ENCODE assay signal across 28 cellular contexts in genomic region chr6:148152244-148152643, GRCh38.
"Had no signal": no experiment of that assay in that cellular context is flagged by ENCODE, and none has a peak within 500 bp of the region (broad histone marks: within the 10 kb centered on the region; RNA-seq: fewer than 3 reads in every experiment).

No MANE protein-coding gene starts in this region.

- H3K4me3 ChIP-seq: adrenal gland, ascending aorta, gastrocnemius medialis, psoas muscle, spleen, suprapubic skin, tibial artery had no signal

- H3K27me3 ChIP-seq: adrenal gland, ascending aorta, gastrocnemius medialis, suprapubic skin, tibial artery had no signal

- H3K27me3 Mint-ChIP-seq: activated CD4-positive, alpha-beta memory T cell treated with anti-CD3 and anti-CD28 coated beads for 36 hours; brain had no signal

- H3K27ac ChIP-seq: adrenal gland, ascending aorta, gastrocnemius medialis, parathyroid adenoma, psoas muscle, spleen, suprapubic skin, tibial artery had no signal

- H3K36me3 ChIP-seq: adrenal gland, ascending aorta, gastrocnemius medialis, spleen, suprapubic skin, tibial artery had no signal

- H3K9me3 Mint-ChIP-seq: activated CD4-positive, alpha-beta memory T cell treated with anti-CD3 and anti-CD28 coated beads for 36 hours; activated CD4-positive, alpha-beta T cell treated with anti-CD3 and anti-CD28 coated beads, Interleukin-2, amount 10 ng/mL, durations not matched to agents 24 days and 14 days; activated naive CD4-positive, alpha-beta T cell treated with anti-CD3 and anti-CD28 coated beads for 36 hours; activated naive CD8-positive, alpha-beta T cell treated with anti-CD3 and anti-CD28 coated beads for 36 hours; activated T-helper 1 cell treated with anti-CD3 and anti-CD28 coated beads, Interleukin-12 subunit alpha, Interleukin-12 subunit beta, Interleukin-2, Interleukin-4 antibody, amounts not matched to agents 30 ng/mL and 10 ng/mL and 1 ng/mL, durations not matched to agents 14 hours and 24 hours and 36 hours; brain; nephron progenitor cell had no signal

- H2AFZ ChIP-seq: parathyroid adenoma had no signal

- H3K4me1 ChIP-seq: adrenal gland, ascending aorta, gastrocnemius medialis, parathyroid adenoma, psoas muscle, spleen, suprapubic skin, tibial artery had no signal

- DNase-seq: activated CD4-positive, alpha-beta memory T cell treated with anti-CD3 and anti-CD28 coated beads for 36 hours; activated CD4-positive, alpha-beta T cell treated with anti-CD3 and anti-CD28 coated beads, Interleukin-2, amount 10 ng/mL, durations not matched to agents 24 days and 14 days; activated CD4-positive, CD25-positive, alpha-beta regulatory T cell treated with anti-CD3 and anti-CD28 coated beads, Interleukin-2, amount 50 U/mL, for 72 hours; activated CD8-positive, alpha-beta memory T cell treated with anti-CD3 and anti-CD28 coated beads, Interleukin-2, amount 50 U/mL, for 4 hours; activated effector memory CD4-positive, alpha-beta T cell treated with anti-CD3 and anti-CD28 coated beads, Interleukin-2, amount 50 U/mL, for 16 hours; activated naive CD4-positive, alpha-beta T cell treated with anti-CD3 and anti-CD28 coated beads for 36 hours; activated naive CD8-positive, alpha-beta T cell treated with anti-CD3 and anti-CD28 coated beads for 36 hours; activated T-cell treated with anti-CD3 and anti-CD28 coated beads, Interleukin-2, amount 50 U/mL, for 1 hour; adrenal gland; cortex of kidney; effector memory CD8-positive, alpha-beta T cell; erythroblast; gastrocnemius medialis; glutamatergic neuron; left ventricle myocardium superior; naive B cell; nephron progenitor cell; occipital lobe; psoas muscle; spleen; stimulated activated naive CD4-positive, alpha-beta T cell; T-helper 17 cell; tibial artery had no signal

- H3K79me2 ChIP-seq: parathyroid adenoma had no signal

- H3K4me1 Mint-ChIP-seq: activated CD4-positive, alpha-beta T cell treated with anti-CD3 and anti-CD28 coated beads, Interleukin-2, amount 10 ng/mL, durations not matched to agents 24 days and 14 days; activated naive CD8-positive, alpha-beta T cell treated with anti-CD3 and anti-CD28 coated beads for 36 hours; naive B cell; T-helper 17 cell had no signal

- H3K4me3 Mint-ChIP-seq: activated CD4-positive, alpha-beta memory T cell treated with anti-CD3 and anti-CD28 coated beads for 36 hours; activated CD4-positive, alpha-beta T cell treated with anti-CD3 and anti-CD28 coated beads, Interleukin-2, amount 10 ng/mL, durations not matched to agents 24 days and 14 days; activated naive CD4-positive, alpha-beta T cell treated with anti-CD3 and anti-CD28 coated beads for 36 hours; activated naive CD8-positive, alpha-beta T cell treated with anti-CD3 and anti-CD28 coated beads for 36 hours; activated T-helper 1 cell treated with anti-CD3 and anti-CD28 coated beads, Interleukin-12 subunit alpha, Interleukin-12 subunit beta, Interleukin-2, Interleukin-4 antibody, amounts not matched to agents 30 ng/mL and 10 ng/mL and 1 ng/mL, durations not matched to agents 14 hours and 24 hours and 36 hours; brain; effector memory CD8-positive, alpha-beta T cell; naive B cell; nephron progenitor cell; T-helper 17 cell had no signal

- H3K36me3 Mint-ChIP-seq: activated CD4-positive, alpha-beta memory T cell treated with anti-CD3 and anti-CD28 coated beads for 36 hours; activated naive CD8-positive, alpha-beta T cell treated with anti-CD3 and anti-CD28 coated beads for 36 hours; brain; naive B cell had no signal

- H3K27ac Mint-ChIP-seq: activated CD4-positive, alpha-beta memory T cell treated with anti-CD3 and anti-CD28 coated beads for 36 hours; activated CD4-positive, alpha-beta T cell treated with anti-CD3 and anti-CD28 coated beads, Interleukin-2, amount 10 ng/mL, durations not matched to agents 24 days and 14 days; activated naive CD4-positive, alpha-beta T cell treated with anti-CD3 and anti-CD28 coated beads for 36 hours; activated naive CD8-positive, alpha-beta T cell treated with anti-CD3 and anti-CD28 coated beads for 36 hours; activated T-helper 1 cell treated with anti-CD3 and anti-CD28 coated beads, Interleukin-12 subunit alpha, Interleukin-12 subunit beta, Interleukin-2, Interleukin-4 antibody, amounts not matched to agents 30 ng/mL and 10 ng/mL and 1 ng/mL, durations not matched to agents 14 hours and 24 hours and 36 hours; brain; effector memory CD8-positive, alpha-beta T cell; nephron progenitor cell; T-helper 17 cell had no signal

- H3K9me3 ChIP-seq: adrenal gland, ascending aorta, gastrocnemius medialis, psoas muscle, spleen, suprapubic skin, tibial artery had no signal

- H3K9ac ChIP-seq: parathyroid adenoma had no signal
